In the genomic region with DNA sequence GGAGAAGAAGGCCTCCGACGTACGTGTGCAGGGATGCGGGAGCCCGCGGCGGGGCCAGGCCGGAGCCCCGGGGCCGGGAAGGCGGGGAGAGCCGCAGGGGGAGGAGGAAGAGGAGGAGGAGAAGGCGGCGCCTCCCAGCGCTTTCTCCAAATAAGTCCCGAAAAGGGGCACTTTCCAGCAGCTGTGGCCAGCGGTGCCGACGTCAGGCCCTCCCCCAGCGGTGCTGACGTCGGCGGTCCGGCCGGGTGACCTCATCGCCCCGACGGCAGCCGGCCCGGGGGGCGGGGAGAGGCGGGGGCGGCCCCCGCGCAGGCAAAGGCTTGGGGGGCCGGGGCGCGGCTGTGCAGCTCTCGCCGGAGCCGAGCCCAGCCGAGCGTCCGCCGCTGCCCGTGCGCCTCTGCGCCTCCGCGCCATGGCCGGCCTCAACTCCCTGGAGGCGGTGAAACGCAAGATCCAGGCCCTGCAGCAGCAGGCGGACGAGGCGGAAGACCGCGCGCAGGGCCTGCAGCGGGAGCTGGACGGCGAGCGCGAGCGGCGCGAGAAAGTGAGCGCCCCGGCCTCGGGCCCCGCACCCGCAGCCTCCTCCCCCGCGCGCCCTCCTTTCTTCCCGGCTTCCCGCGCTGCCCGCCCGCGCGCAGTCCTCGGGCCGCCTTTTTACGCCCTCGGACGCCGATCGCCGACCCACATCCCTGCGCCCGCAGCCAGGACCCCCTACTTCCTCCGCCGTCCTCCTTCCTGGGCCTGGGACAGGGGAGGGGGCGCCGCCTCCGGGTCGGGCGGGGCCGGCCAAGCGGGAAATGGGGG, we compare ENCODE assay signal across 8 cellular contexts. TPM values are rescaled to one million over a fixed set of nuclear protein-coding genes. Genes with fewer than 3 reads are reported as not detected.
DNase-seq lines count a peak whose midpoint lies in the region; ATAC-seq and TF ChIP-seq lines count a peak whose summit lies in the region.

A gene (plus strand): TSS at position 342 of the 804 bp plus-strand sequence. CDS start 71 bp downstream, at position 413.

- H3K27me3 ChIP-seq in ectodermal cell (ENCODE audit: control insufficient read depth, insufficient read depth, low read length, poor library complexity, severe bottlenecking) (no peaks in the 10 kb centered on the region), lower lobe of right lung (ENCODE audit: low read depth) (no peaks in the 10 kb centered on the region)

- no peak for TF ChIP-seq CTCF in lower lobe of right lung (IDR thresholded peaks at IDR 0.05)

- no peaks in the 10 kb centered on the region for H3K9me3 Mint-ChIP-seq in activated CD4-positive, alpha-beta memory T cell treated with anti-CD3 and anti-CD28 coated beads, Interleukin-2, amount 10 ng/mL, durations not matched to agents 7 days and 5 days

- peak within 1 kb of the TSS; percentile 96 for H3K4me3 ChIP-seq in ectodermal cell (ENCODE audit: insufficient read depth, low read depth, low read length)
- H3K4me3 ChIP-seq in lower lobe of right lung, result peak within 1 kb of the TSS; percentile 90

- no peaks in the 10 kb centered on the region for H3K9me3 ChIP-seq in ectodermal cell (ENCODE audit: control insufficient read depth, low read length)
- H3K9me3 ChIP-seq in lower lobe of right lung, result no peaks in the 10 kb centered on the region

- intact Hi-C loops in lower lobe of right lung (cut with DNase I), result no loop called here

- WGBS in ectodermal cell, 2 experiments, result 0% methylated on average over 101 of the region's 101 CpGs

- H3K4me1 ChIP-seq in ectodermal cell (ENCODE audit: control insufficient read depth, insufficient read depth, low read length) (peaks cover 14% of the 10 kb centered on the region), lower lobe of right lung (peaks cover 64% of the 10 kb centered on the region)

- H3K27ac Mint-ChIP-seq in activated CD4-positive, alpha-beta memory T cell treated with anti-CD3 and anti-CD28 coated beads, Interleukin-2, amount 10 ng/mL, durations not matched to agents 7 days and 5 days, result peak within 1 kb of the TSS; percentile 98

- peaks cover 65% of the 10 kb centered on the region for H3K4me1 Mint-ChIP-seq in activated CD4-positive, alpha-beta memory T cell treated with anti-CD3 and anti-CD28 coated beads, Interleukin-2, amount 10 ng/mL, durations not matched to agents 7 days and 5 days

- peak within 1 kb of the TSS; percentile 98 for H3K27ac ChIP-seq in ectodermal cell (ENCODE audit: insufficient read depth, low read depth, low read length, poor library complexity, severe bottlenecking)
- H3K27ac ChIP-seq in lower lobe of right lung, result peak within 1 kb of the TSS; percentile 100

- peak within 1 kb of the TSS; percentile 82 for H3K4me3 Mint-ChIP-seq in activated CD4-positive, alpha-beta memory T cell treated with anti-CD3 and anti-CD28 coated beads, Interleukin-2, amount 10 ng/mL, durations not matched to agents 7 days and 5 days

- CTCF ChIA-PET in activated CD4-positive, alpha-beta memory T cell treated with anti-CD3 and anti-CD28 coated beads, Interleukin-2, amount 10 ng/mL, durations not matched to agents 7 days and 5 days (lab: Charles Lee), result interaction anchor here (0.6 to 4.1 kb wide), 8 partner anchors 9 to 130 kb away, joined by 3 to 25 read pairs (median 3); no protein-coding TSS in a partner anchor

- POLR2A ChIA-PET in activated CD4-positive, alpha-beta memory T cell treated with anti-CD3 and anti-CD28 coated beads, Interleukin-2, amount 10 ng/mL, durations not matched to agents 7 days and 5 days (lab: Charles Lee), result interaction anchor here (0.5 to 10.5 kb wide), 23 partner anchors 10 to 697 kb away, joined by 3 to 322 read pairs (median 6); a partner anchor contains a TSS

- no peaks in the 10 kb centered on the region for H3K36me3 ChIP-seq in ectodermal cell (ENCODE audit: control insufficient read depth, insufficient read depth, low read length)
- H3K36me3 ChIP-seq in lower lobe of right lung, result peaks cover 11% of the 10 kb centered on the region

- peak; percentile 50 for ATAC-seq in HG02970 (IDR thresholded peaks at IDR 0.05; ENCODE audit: low FRiP score, unreplicated experiment)
- peak; percentile 88 to 93 for ATAC-seq in lower lobe of right lung

- H3K27me3 Mint-ChIP-seq in activated CD4-positive, alpha-beta memory T cell treated with anti-CD3 and anti-CD28 coated beads, Interleukin-2, amount 10 ng/mL, durations not matched to agents 7 days and 5 days, result no peaks in the 10 kb centered on the region

- H3K36me3 Mint-ChIP-seq in activated CD4-positive, alpha-beta memory T cell treated with anti-CD3 and anti-CD28 coated beads, Interleukin-2, amount 10 ng/mL, durations not matched to agents 7 days and 5 days (ENCODE audit: low read depth), result peaks cover 53% of the 10 kb centered on the region

- DNase-seq in SHP77 (lab: John Stamatoyannopoulos, UW) (peak; percentile 29 to 58), SHP77 treated with DMSO at 0.1 percent for 48 hours (lab: John Stamatoyannopoulos, UW) (no peak), NCI-H526 treated with DMSO at 0.1 percent for 48 hours (lab: John Stamatoyannopoulos, UW) (peak; percentile 35), lower lobe of right lung (peak; percentile 95)
- peak; percentile 94 for DNase-seq in activated CD4-positive, alpha-beta memory T cell treated with anti-CD3 and anti-CD28 coated beads, Interleukin-2, amount 10 ng/mL, durations not matched to agents 7 days and 5 days
- DNase-seq in stimulated activated CD4-positive, alpha-beta T cell treated with anti-CD3 and anti-CD28 coated beads, Interleukin-4, amount 100 ng/mL, for 48 hours (ENCODE audit: low read depth in 2 of 2), result peak; percentile 86 to 87

RNA-seq across cellular contexts. Expression of the gene that starts here (rescaled TPM):
- total RNA-seq in activated CD4-positive, alpha-beta memory T cell treated with anti-CD3 and anti-CD28 coated beads, Interleukin-2, amount 10 ng/mL, durations not matched to agents 7 days and 5 days, result 100 to 1,000 TPM; 592 to 611 TPM
- polyA plus RNA-seq in ectodermal cell (2013, experiment 1 of 4), result 677 TPM
- 691 TPM for polyA plus RNA-seq in ectodermal cell (2013, experiment 2 of 4)
- polyA plus RNA-seq in ectodermal cell (2013, experiment 3 of 4), result 544 TPM
- 577 TPM for polyA plus RNA-seq in ectodermal cell (2013, experiment 4 of 4)
- 319 TPM for total RNA-seq in lower lobe of right lung
